In the genomic region with DNA sequence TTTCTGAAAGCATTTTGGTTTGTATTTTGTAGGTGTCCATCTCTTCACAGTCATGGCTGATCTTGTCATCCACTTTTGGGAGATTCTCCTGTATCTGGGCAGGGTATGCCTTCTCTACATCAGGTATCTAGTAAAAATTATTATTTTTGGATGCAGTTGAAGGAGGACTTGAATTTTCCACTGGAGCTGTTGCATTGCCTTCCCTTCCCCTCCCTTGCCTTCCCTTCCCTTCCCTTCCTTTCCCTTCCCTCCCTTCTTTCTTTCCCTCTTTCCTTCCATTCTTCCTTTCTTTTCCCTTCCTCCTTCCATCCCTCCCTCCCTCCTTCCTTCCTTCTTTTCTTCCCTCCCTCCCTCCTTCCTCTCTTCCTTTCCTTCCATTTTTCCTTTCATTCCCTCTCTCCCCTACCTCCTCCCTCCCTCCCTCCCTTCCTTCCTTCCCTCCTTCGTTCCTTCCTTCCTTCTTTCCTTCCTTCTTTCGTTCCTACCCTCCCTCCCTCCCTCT, we compare ENCODE assay signal across 31 cellular contexts. TPM values are rescaled to one million over a fixed set of nuclear protein-coding genes. Genes with fewer than 3 reads are reported as not detected.
"Had no signal": no experiment of that assay in that cellular context is flagged by ENCODE, and none has a peak within 500 bp of the region (broad histone marks: within the 10 kb centered on the region; RNA-seq: fewer than 3 reads in every experiment).

No MANE protein-coding gene starts in this region.

- H3K4me3 ChIP-seq: hepatocyte, left ventricle myocardium inferior, lung, mucosa of descending colon, ovary, prostate gland, sigmoid colon, suprapubic skin, thoracic aorta, tibial artery, upper lobe of right lung had no signal

- H3K36me3 ChIP-seq: left ventricle myocardium inferior, ovary, prostate gland, sigmoid colon, suprapubic skin, thoracic aorta, tibial artery, upper lobe of right lung had no signal

- H3K27ac ChIP-seq: hepatocyte, left ventricle myocardium inferior, ovary, prostate gland, sigmoid colon, suprapubic skin, thoracic aorta, tibial artery, upper lobe of right lung had no signal

- H3K79me2 ChIP-seq: hepatocyte had no signal

- ATAC-seq: mucosa of descending colon; naive thymus-derived CD4-positive, alpha-beta T cell; natural killer cell treated with Interleukin-12 subunit alpha and Interleukin-12 subunit beta and Interleukin-15 and Interleukin-18, amount 100 ng/mL, for 72 hours; right cardiac atrium; stimulated activated naive B cell treated with anti-CD40 and anti-IgM and Interleukin-4, amounts not matched to agents 10 μg/mL and 1 μg/mL and 100 μg/mL, for 72 hours; upper lobe of right lung had no signal

- H3K4me2 ChIP-seq: hepatocyte had no signal

- H3K27ac Mint-ChIP-seq: naive thymus-derived CD4-positive, alpha-beta T cell; natural killer cell treated with Interleukin-12 subunit alpha and Interleukin-12 subunit beta and Interleukin-15 and Interleukin-18, amount 100 ng/mL, for 72 hours; stimulated activated naive CD8-positive, alpha-beta T cell treated with anti-CD3 and anti-CD28 coated beads, Interleukin-15, Interleukin-2, amounts not matched to agents 100 ng/mL and 50 ng/mL, for 24 hours had no signal

- H3K36me3 Mint-ChIP-seq: naive thymus-derived CD4-positive, alpha-beta T cell; natural killer cell treated with Interleukin-12 subunit alpha and Interleukin-12 subunit beta and Interleukin-15 and Interleukin-18, amount 100 ng/mL, for 72 hours; stimulated activated naive B cell treated with anti-CD40 and anti-IgM and Interleukin-4, amounts not matched to agents 10 μg/mL and 1 μg/mL and 100 μg/mL, for 72 hours had no signal

- H3K4me3 Mint-ChIP-seq: naive thymus-derived CD4-positive, alpha-beta T cell; natural killer cell treated with Interleukin-12 subunit alpha and Interleukin-12 subunit beta and Interleukin-15 and Interleukin-18, amount 100 ng/mL, for 72 hours; stimulated activated naive B cell treated with anti-CD40 and anti-IgM and Interleukin-4, amounts not matched to agents 10 μg/mL and 1 μg/mL and 100 μg/mL, for 72 hours; stimulated activated naive CD8-positive, alpha-beta T cell treated with anti-CD3 and anti-CD28 coated beads, Interleukin-15, Interleukin-2, amounts not matched to agents 100 ng/mL and 50 ng/mL, for 24 hours had no signal

- H2AFZ ChIP-seq: hepatocyte had no signal

- DNase-seq: islet precursor cell; left ventricle myocardium inferior; midbrain; mucosa of descending colon; naive thymus-derived CD4-positive, alpha-beta T cell; ovary; retina; right cardiac atrium; sigmoid colon; small intestine; stimulated activated CD4-positive, alpha-beta T cell treated with anti-CD3 and anti-CD28 coated beads, Interleukin-1b, Interleukin-23, amount 100 ng/mL, for 48 hours; stimulated activated CD4-positive, alpha-beta T cell treated with anti-CD3 and anti-CD28 coated beads, Interleukin-2, amount 100 ng/mL, for 48 hours; stimulated activated CD4-positive, alpha-beta T cell treated with anti-CD3 and anti-CD28 coated beads, Interleukin-4, amount 100 ng/mL, for 4 hours; stimulated activated CD8-positive, alpha-beta memory T cell treated with anti-CD3 and anti-CD28 coated beads, Interleukin-4, amount 100 ng/mL, for 48 hours; stimulated activated naive B cell treated with anti-CD40 and anti-IgM and Interleukin-4, amounts not matched to agents 10 μg/mL and 1 μg/mL and 100 μg/mL, for 72 hours; tibial artery; trophoblast cell; upper lobe of right lung had no signal

- H3K4me1 ChIP-seq: left ventricle myocardium inferior, prostate gland, sigmoid colon, suprapubic skin, tibial artery, upper lobe of right lung had no signal

- H3K9me3 ChIP-seq: left ventricle myocardium inferior, mucosa of descending colon, ovary, prostate gland, sigmoid colon, suprapubic skin, thoracic aorta, tibial artery, upper lobe of right lung had no signal

- H3K9me3 Mint-ChIP-seq: naive thymus-derived CD4-positive, alpha-beta T cell; natural killer cell treated with Interleukin-12 subunit alpha and Interleukin-12 subunit beta and Interleukin-15 and Interleukin-18, amount 100 ng/mL, for 72 hours; stimulated activated naive B cell treated with anti-CD40 and anti-IgM and Interleukin-4, amounts not matched to agents 10 μg/mL and 1 μg/mL and 100 μg/mL, for 72 hours; stimulated activated naive CD8-positive, alpha-beta T cell treated with anti-CD3 and anti-CD28 coated beads, Interleukin-15, Interleukin-2, amounts not matched to agents 100 ng/mL and 50 ng/mL, for 24 hours had no signal

- H3K27me3 Mint-ChIP-seq: stimulated activated naive B cell treated with anti-CD40 and anti-IgM and Interleukin-4, amounts not matched to agents 10 μg/mL and 1 μg/mL and 100 μg/mL, for 72 hours; stimulated activated naive CD8-positive, alpha-beta T cell treated with anti-CD3 and anti-CD28 coated beads, Interleukin-15, Interleukin-2, amounts not matched to agents 100 ng/mL and 50 ng/mL, for 24 hours had no signal

- H3K27me3 ChIP-seq: hepatocyte, ovary, sigmoid colon, suprapubic skin, tibial artery, upper lobe of right lung had no signal

RNA-seq across cellular contexts. Expression of gene CPHXL, which starts 33.8 kb away (rescaled TPM):
- total RNA-seq: hepatocyte; kidney epithelial cell; left ventricle myocardium inferior; lower leg skin; lung; mesenteric fat pad; mucosa of descending colon; myocyte; naive thymus-derived CD4-positive, alpha-beta T cell; natural killer cell treated with Interleukin-12 subunit alpha and Interleukin-12 subunit beta and Interleukin-15 and Interleukin-18, amount 100 ng/mL, for 72 hours; omental fat pad; ovary; prostate gland; right cardiac atrium; sigmoid colon; subcutaneous adipose tissue; suprapubic skin; thoracic aorta; upper lobe of right lung had no signal

RNA-seq across cellular contexts. Expression of gene DUXB, which starts 58.8 kb away (rescaled TPM):
- total RNA-seq: hepatocyte; kidney epithelial cell; left ventricle myocardium inferior; lower leg skin; lung; mesenteric fat pad; mucosa of descending colon; myocyte; naive thymus-derived CD4-positive, alpha-beta T cell; natural killer cell treated with Interleukin-12 subunit alpha and Interleukin-12 subunit beta and Interleukin-15 and Interleukin-18, amount 100 ng/mL, for 72 hours; omental fat pad; ovary; prostate gland; right cardiac atrium; sigmoid colon; subcutaneous adipose tissue; suprapubic skin; thoracic aorta; upper lobe of right lung had no signal
